In the genomic region with DNA sequence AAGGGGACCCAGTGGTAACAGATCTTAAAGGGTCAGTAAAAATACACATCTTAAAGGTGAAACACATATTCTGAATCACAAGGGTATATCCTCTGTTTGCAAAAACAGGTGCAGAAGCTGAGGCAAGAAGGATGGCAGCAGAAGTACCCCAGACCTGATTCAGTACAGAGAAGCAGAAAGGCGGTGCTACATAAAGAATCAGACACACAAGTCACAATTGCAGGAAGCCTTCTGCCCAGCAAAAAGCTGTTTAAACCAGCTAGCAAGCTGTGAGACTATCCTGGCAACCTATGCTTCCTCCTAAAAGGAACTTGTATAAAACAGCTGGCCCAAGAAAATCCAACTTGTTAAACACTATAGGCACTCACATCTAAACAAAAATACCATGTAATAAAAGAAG, we compare ENCODE assay signal across 18 cellular contexts.
"Had no signal": no experiment of that assay in that cellular context is flagged by ENCODE, and none has a peak within 500 bp of the region (broad histone marks: within the 10 kb centered on the region; RNA-seq: fewer than 3 reads in every experiment).

No MANE protein-coding gene starts in this region.

- H3K4me1 ChIP-seq: body of pancreas, prostate gland had no signal

- H3K4me3 ChIP-seq: body of pancreas, cardiac muscle cell, prostate gland, tibial artery had no signal

- DNase-seq: activated CD4-positive, alpha-beta T cell treated with anti-CD3 and anti-CD28 coated beads, Interleukin-2, amount 10 ng/mL, durations not matched to agents 7 days and 5 days; activated CD4-positive, CD25-positive, alpha-beta regulatory T cell treated with anti-CD3 and anti-CD28 coated beads, Interleukin-2, amount 50 U/mL, for 72 hours; activated CD8-positive, alpha-beta memory T cell treated with anti-CD3 and anti-CD28 coated beads, Interleukin-2, amount 10 ng/mL, durations not matched to agents 7 days and 5 days; activated CD8-positive, alpha-beta T cell treated with anti-CD3 and anti-CD28 coated beads for 36 hours; activated gamma-delta T cell; body of pancreas; effector CD8-positive, alpha-beta T cell; hippocampal formation; naive B cell; right cardiac atrium; stimulated activated CD4-positive, alpha-beta T cell treated with anti-CD3 and anti-CD28 coated beads, Interleukin-1b, Interleukin-23, amount 100 ng/mL, for 48 hours; substantia nigra; T-helper 1 cell; tibial artery; WERI-Rb-1 had no signal

- H3K36me3 ChIP-seq: cardiac muscle cell, prostate gland, WERI-Rb-1 had no signal

- H3K27me3 ChIP-seq: body of pancreas, cardiac muscle cell, tibial artery had no signal

- ATAC-seq: activated CD8-positive, alpha-beta memory T cell treated with anti-CD3 and anti-CD28 coated beads, Interleukin-2, amount 10 ng/mL, durations not matched to agents 7 days and 5 days; activated CD8-positive, alpha-beta T cell treated with anti-CD3 and anti-CD28 coated beads for 36 hours; body of pancreas; esophagus mucosa; right cardiac atrium had no signal

- H3K9me3 ChIP-seq: body of pancreas, prostate gland, tibial artery had no signal

- H3K27ac ChIP-seq: body of pancreas, cardiac muscle cell, prostate gland, tibial artery, WERI-Rb-1 had no signal
